8 cellular contexts compared by ENCODE assay signal in genomic region chr2:61671561-61672315, GRCh38.
A peak's percentile ranks its signal among the peaks of the same experiment; 100 is the strongest.
DNase-seq lines count a peak whose midpoint lies in the region; ATAC-seq lines count a peak whose summit lies in the region.

No MANE protein-coding gene starts in this region.

- ATAC-seq in Right ventricle myocardium inferior: peak; percentile 24

- peaks cover 0 to 3% of the 10 kb centered on the region in 2 donors for H3K9me3 ChIP-seq in mucosa of rectum (ENCODE audit: control insufficient read depth in 2 of 2, low read length in 2 of 2)

- peak overlapping the region in 1 of 2 donors; percentile 58 for H3K4me3 ChIP-seq in mucosa of rectum (ENCODE audit: low read length in 2 of 2)

- H3K27ac ChIP-seq in cingulate gyrus (ENCODE audit: low read depth, low read length): peak overlapping the region; percentile 98
- peak overlapping the region; percentile 81 to 95 for H3K27ac ChIP-seq in mucosa of rectum (ENCODE audit: low read depth in 2 of 2, low read length in 2 of 2)

- peak overlapping the region; percentile 34 to 69 for H3K9ac ChIP-seq in mucosa of rectum (ENCODE audit: low read depth in 1 of 2, low read length in 2 of 2)

- H3K27me3 ChIP-seq in mucosa of rectum (ENCODE audit: control insufficient read depth in 2 of 2, insufficient read depth in 2 of 2, low read length in 2 of 2): no peaks in the 10 kb centered on the region

- H3K36me3 ChIP-seq in mucosa of rectum (ENCODE audit: control insufficient read depth in 2 of 2, insufficient read depth in 2 of 2, low read length in 2 of 2): no peaks in the 10 kb centered on the region

- peaks cover 10 to 20% of the 10 kb centered on the region in 2 donors for H3K4me1 ChIP-seq in mucosa of rectum (ENCODE audit: control insufficient read depth in 2 of 2, insufficient read depth in 2 of 2, low read length in 2 of 2)

- intact Hi-C loops in Right ventricle myocardium inferior (cut with DNase I) (loop anchor here (5.0 kb wide), 1 partner anchor 41 kb away; no protein-coding TSS in a partner anchor), cardiac septum (cut with DNase I) (no loop called here)

- DNase-seq in Right ventricle myocardium inferior (ENCODE audit: missing footprints) (no peak), cardiac septum (ENCODE audit: low spot score) (no peak), NCI-H128 (lab: John Stamatoyannopoulos, UW; ENCODE audit: unreplicated experiment) (no peak), SIG-M5 treated with dmso at 0.1 percent for 504 hours (lab: John Stamatoyannopoulos, UW; ENCODE audit: unreplicated experiment) (no peak), AML-193 (lab: John Stamatoyannopoulos, UW) (no peak), SKM-1 treated with dmso at 0.1 percent for 144 hours (lab: John Stamatoyannopoulos, UW; ENCODE audit: unreplicated experiment) (no peak)
